Comparison of ENCODE assay signal across 8 cellular contexts in genomic region chr7:150222083-150222482, GRCh38.
A peak's percentile ranks its signal among the peaks of the same experiment; 100 is the strongest.
DNase-seq lines count a peak whose midpoint lies in the region; TF ChIP-seq lines count a peak whose summit lies in the region.
"Not testable (repeated sequence)": the region's sequence is repeated elsewhere in the genome, so short reads cannot be mapped to it uniquely, and the experiment has no call there.

No MANE protein-coding gene starts in this region.

- peak overlapping the region; percentile 71 for H3K4me3 Mint-ChIP-seq in neural progenitor cell

- TF ChIP-seq CTCF in A673 (conservative IDR thresholded peaks at IDR 0.05; ENCODE audit: low read depth, low read length) (0 out of 2 replicates have a peak, but pooled peaks have one; percentile 15), LNCaP clone FGC (IDR thresholded peaks at IDR 0.05; ENCODE audit: control insufficient read depth, extremely low read depth, insufficient read depth) (peak; percentile 48), neural progenitor cell (IDR thresholded peaks at IDR 0.05) (peak; percentile 28)

- peaks cover 18% of the 10 kb centered on the region for H3K27me3 Mint-ChIP-seq in neural progenitor cell (ENCODE audit: insufficient read depth, low read depth)

- not testable (repeated sequence) for H3K9ac ChIP-seq in neural progenitor cell

- not testable (repeated sequence) for H3K36me3 ChIP-seq in A673 (ENCODE audit: insufficient read depth, low read length, poor library complexity, severe bottlenecking); neural progenitor cell

- not testable (repeated sequence) for H3K79me2 ChIP-seq in neural progenitor cell (ENCODE audit: low read depth)

- DNase-seq in A673 (ENCODE audit: low spot score) (peak; percentile 12), Daoy (ENCODE audit: low read depth) (peak; percentile 42), LNCaP clone FGC (ENCODE audit: low read depth) (peak; percentile 10), NCI-H526 (lab: John Stamatoyannopoulos, UW) (peak; percentile 24 to 67), SK-MEL-5 (ENCODE audit: low read depth, low spot score) (peak; percentile 63), dermis blood vessel endothelial cell (peak; percentile 0), inferior parietal cortex (ENCODE audit: extremely low spot score) (peak; percentile 19), neural progenitor cell (ENCODE audit: low spot score) (peak; percentile 26)

- not testable (repeated sequence) for H3K36me3 Mint-ChIP-seq in neural progenitor cell

- not testable (repeated sequence) for H2AFZ ChIP-seq in neural progenitor cell (replicated peaks)

- not testable (repeated sequence) for H3F3A ChIP-seq in neural progenitor cell (ENCODE audit: low read depth)

- not testable (repeated sequence) for H4K20me1 ChIP-seq in neural progenitor cell (ENCODE audit: low read depth)

- not testable (repeated sequence) for H3K27ac Mint-ChIP-seq in neural progenitor cell

- not testable (repeated sequence) for H3K27ac ChIP-seq in A673 (ENCODE audit: low read depth, low read length, poor library complexity, severe bottlenecking); neural progenitor cell

- not testable (repeated sequence) for H3K4me3 ChIP-seq in A673 (ENCODE audit: low read depth, low read length, poor library complexity, severe bottlenecking); LNCaP clone FGC (ENCODE audit: low read depth, low read length); neural progenitor cell

- intact Hi-C loops in A673 (cut with micrococcal nuclease; ENCODE audit: unreplicated experiment) = not testable (repeated sequence)

- H3K27me3 ChIP-seq in A673 (replicated peaks; ENCODE audit: insufficient read depth, low read depth, low read length, poor library complexity) = peaks cover 23% of the 10 kb centered on the region
- peaks cover 86% of the 10 kb centered on the region for H3K27me3 ChIP-seq in neural progenitor cell

- POLR2A ChIA-PET in A673 (lab: Charles Lee; ENCODE audit: low non-redundant PET) = not testable (repeated sequence)

- CTCF ChIA-PET in A673 (lab: Charles Lee) = not testable (repeated sequence)

- H3K4me1 ChIP-seq in A673 (ENCODE audit: insufficient read depth, low read length, poor library complexity, severe bottlenecking); neural progenitor cell: not testable (repeated sequence)

- BruUV-seq in A673 (replicated peaks; lab: Mats Ljungman, UMichigan) = not testable (repeated sequence)

- H3K4me2 ChIP-seq in neural progenitor cell = not testable (repeated sequence)

- not testable (repeated sequence) for H3K9me3 ChIP-seq in A673 (ENCODE audit: low read depth, low read length, poor library complexity, severe bottlenecking); neural progenitor cell (ENCODE audit: low read depth)

- H3K9me3 Mint-ChIP-seq in neural progenitor cell = not testable (repeated sequence)

- H3K4me1 Mint-ChIP-seq in neural progenitor cell = not testable (repeated sequence)

- in situ Hi-C loops in SK-MEL-5 (cut with HindIII; ENCODE audit: low pct_unique_long_range_greater_than_20kb, low sequenced_read_pairs) = not testable (repeated sequence)

Comparison
In these comparisons a context has a peak if more than half of its experiments do, and no peak if none do; other contexts are left out.
1. DNase-seq: peak in every context shown above with its lines; median percentile 63 in SK-MEL-5; 46 in NCI-H526; 42 in Daoy; 26 in neural progenitor cell; 19 in inferior parietal cortex; 12 in A673; 10 in LNCaP clone FGC; 0 in dermis blood vessel endothelial cell.